29 cellular contexts compared by ENCODE assay signal in genomic region chr7:113805976-113806375, GRCh38.
"Had no signal": no experiment of that assay in that cellular context is flagged by ENCODE, and none has a peak within 500 bp of the region (broad histone marks: within the 10 kb centered on the region; RNA-seq: fewer than 3 reads in every experiment).

No MANE protein-coding gene starts in this region.

- H3K4me3 Mint-ChIP-seq: activated naive CD4-positive, alpha-beta T cell treated with anti-CD3 and anti-CD28 coated beads for 36 hours; activated naive CD8-positive, alpha-beta T cell treated with anti-CD3 and anti-CD28 coated beads for 36 hours; nephron; T-helper 1 cell treated with Interleukin-12 subunit alpha and Interleukin-12 subunit beta and Interleukin-4 antibody, amounts not matched to agents 30 μg/mL and 1 μg/mL, for 36 hours had no signal

- ATAC-seq: foreskin keratinocyte; heart right ventricle; right lobe of liver; stimulated activated naive CD8-positive, alpha-beta T cell treated with anti-CD3 and anti-CD28 coated beads, Interleukin-15, Interleukin-2, amounts not matched to agents 100 U/mL and 50 U/mL, for 24 hours had no signal

- H3K27ac Mint-ChIP-seq: activated naive CD4-positive, alpha-beta T cell treated with anti-CD3 and anti-CD28 coated beads for 36 hours; activated naive CD8-positive, alpha-beta T cell treated with anti-CD3 and anti-CD28 coated beads for 36 hours; nephron; progenitor cell of endocrine pancreas; T-helper 1 cell treated with Interleukin-12 subunit alpha and Interleukin-12 subunit beta and Interleukin-4 antibody, amounts not matched to agents 30 μg/mL and 1 μg/mL, for 36 hours had no signal

- H3K27me3 Mint-ChIP-seq: activated naive CD8-positive, alpha-beta T cell treated with anti-CD3 and anti-CD28 coated beads for 36 hours; progenitor cell of endocrine pancreas had no signal

- H3K4me3 ChIP-seq: adrenal gland, heart right ventricle, left ventricle myocardium inferior, lung, ovary, right lobe of liver, skin epidermis, testis, transverse colon had no signal

- H3K27ac ChIP-seq: adrenal gland, foreskin keratinocyte, heart right ventricle, left ventricle myocardium inferior, neutrophil, ovary, right lobe of liver, skin epidermis, testis, VCaP had no signal

- H3K9me3 ChIP-seq: adrenal gland, heart right ventricle, left ventricle myocardium inferior, neutrophil, ovary, right lobe of liver, testis, transverse colon had no signal

- H3K4me1 ChIP-seq: adrenal gland, foreskin keratinocyte, heart right ventricle, left ventricle myocardium inferior, right lobe of liver, testis, transverse colon had no signal

- H3K4me1 Mint-ChIP-seq: activated naive CD8-positive, alpha-beta T cell treated with anti-CD3 and anti-CD28 coated beads for 36 hours; nephron had no signal

- DNase-seq: activated CD4-positive, alpha-beta T cell treated with anti-CD3 and anti-CD28 coated beads for 4 hours; activated CD4-positive, alpha-beta T cell treated with anti-CD3 and anti-CD28 coated beads, Interleukin-2, amount 50 U/mL, for 4 hours; activated CD8-positive, alpha-beta memory T cell treated with anti-CD3 and anti-CD28 coated beads for 24 hours; activated effector memory CD4-positive, alpha-beta T cell treated with Interleukin-2 at 50 U/mL for 16 hours; activated naive CD4-positive, alpha-beta T cell treated with anti-CD3 and anti-CD28 coated beads for 36 hours; activated naive CD8-positive, alpha-beta T cell treated with anti-CD3 and anti-CD28 coated beads for 36 hours; adrenal gland; aorta; caudate nucleus; cortex of kidney; foreskin keratinocyte; heart right ventricle; left ventricle myocardium inferior; mesendoderm; ovary; right lobe of liver; stimulated activated CD4-positive, alpha-beta T cell treated with anti-CD3 and anti-CD28 coated beads, Interleukin-12 subunit alpha, Interleukin-12 subunit beta, amount 100 ng/mL, for 4 hours; stimulated activated CD4-positive, alpha-beta T cell treated with anti-CD3 and anti-CD28 coated beads, Interleukin-4, amount 100 ng/mL, for 1 hour; stimulated activated naive CD8-positive, alpha-beta T cell treated with anti-CD3 and anti-CD28 coated beads, Interleukin-15, Interleukin-2, amounts not matched to agents 100 U/mL and 50 U/mL, for 24 hours; T-helper 9 cell; testis; transverse colon had no signal

- H3K36me3 ChIP-seq: adrenal gland, heart right ventricle, left ventricle myocardium inferior, neutrophil, ovary, right lobe of liver, transverse colon had no signal

- H3K9me3 Mint-ChIP-seq: activated naive CD4-positive, alpha-beta T cell treated with anti-CD3 and anti-CD28 coated beads for 36 hours; activated naive CD8-positive, alpha-beta T cell treated with anti-CD3 and anti-CD28 coated beads for 36 hours; nephron; T-helper 1 cell treated with Interleukin-12 subunit alpha and Interleukin-12 subunit beta and Interleukin-4 antibody, amounts not matched to agents 30 μg/mL and 1 μg/mL, for 36 hours had no signal

- H3K27me3 ChIP-seq: adrenal gland, heart right ventricle, neutrophil, ovary, right lobe of liver, testis, transverse colon had no signal

- H3K36me3 Mint-ChIP-seq: activated naive CD8-positive, alpha-beta T cell treated with anti-CD3 and anti-CD28 coated beads for 36 hours had no signal
